15 cellular contexts compared by ENCODE assay signal in genomic region chr7:129903935-129904334, GRCh38. TPM values are rescaled to one million over a fixed set of nuclear protein-coding genes. Genes with fewer than 3 reads are reported as not detected.
DNase-seq lines count a peak whose midpoint lies in the region; ATAC-seq and TF ChIP-seq lines count a peak whose summit lies in the region.
"Had no signal": no experiment of that assay in that cellular context is flagged by ENCODE, and none has a peak within 500 bp of the region (broad histone marks: within the 10 kb centered on the region; RNA-seq: fewer than 3 reads in every experiment).

No MANE protein-coding gene starts in this region.

- CTCF ChIA-PET in CD4-positive, alpha-beta memory T cell (lab: Charles Lee; ENCODE audit: partially characterized antibody): interaction anchor here (1.6 kb wide), 1 partner anchor 79 kb away, joined by 4 read pairs; no protein-coding TSS in a partner anchor

- peak overlapping the region in 5 of 8 donors; percentile 36 to 60 (median 47) for H3K4me3 Mint-ChIP-seq in CD4-positive, alpha-beta memory T cell
- peak overlapping the region; percentile 69 for H3K4me3 Mint-ChIP-seq in T-helper 17 cell
- H3K4me3 Mint-ChIP-seq: natural killer cell treated with Interleukin-12 subunit alpha and Interleukin-12 subunit beta and Interleukin-15 and Interleukin-18, amount 100 ng/mL, for 72 hours had no signal

- H3K4me3 ChIP-seq in CD4-positive, alpha-beta memory T cell (ENCODE audit: low read length in 2 of 2): no peak overlapping the region
- H3K4me3 ChIP-seq in tibial artery: no peak overlapping the region
- H3K4me3 ChIP-seq: K562, spleen had no signal

- TF ChIP-seq CTCF in tibial artery (IDR thresholded peaks at IDR 0.05): no peak

- H3K9me3 ChIP-seq in CD4-positive, alpha-beta memory T cell (ENCODE audit: control insufficient read depth in 1 of 2, low read length in 2 of 2): no peaks in the 10 kb centered on the region
- H3K9me3 ChIP-seq in T-helper 17 cell (ENCODE audit: control insufficient read depth, low read length, poor library complexity, severe bottlenecking) (no peaks in the 10 kb centered on the region), tibial artery (no peaks in the 10 kb centered on the region)
- H3K9me3 ChIP-seq: spleen had no signal

- POLR2A ChIA-PET in CD4-positive, alpha-beta memory T cell (lab: Charles Lee; ENCODE audit: partially characterized antibody): interaction anchor here (1.6 kb wide), 1 partner anchor 29 kb away, joined by 6 read pairs; no protein-coding TSS in a partner anchor

- H3K36me3 ChIP-seq in CD4-positive, alpha-beta memory T cell (ENCODE audit: insufficient read depth, low read length): no peaks in the 10 kb centered on the region
- peaks cover 3 to 18% (median 5%) of the 10 kb centered on the region in 3 donors for H3K36me3 ChIP-seq in tibial artery

- H3K36me3 Mint-ChIP-seq in CD4-positive, alpha-beta memory T cell: peaks cover 30 to 55% of the 10 kb centered on the region in 2 donors
- H3K36me3 Mint-ChIP-seq in T-helper 17 cell (ENCODE audit: low read depth): peaks cover 2% of the 10 kb centered on the region

- DNase-seq in CD4-positive, alpha-beta memory T cell: no peak
- no peak for DNase-seq in T-helper 17 cell
- no peak for DNase-seq in NCI-H2171 (lab: John Stamatoyannopoulos, UW)
- no peak for DNase-seq in RKO (ENCODE audit: low spot score)
- DNase-seq in tibial artery: no peak
- DNase-seq: foreskin keratinocyte, kidney, NCI-H2107, RPMI8226, spleen had no signal

- peaks cover 61 to 90% (median 78%) of the 10 kb centered on the region in 4 donors for H3K4me1 Mint-ChIP-seq in CD4-positive, alpha-beta memory T cell
- H3K4me1 Mint-ChIP-seq in T-helper 17 cell: peaks cover 64% of the 10 kb centered on the region

- H3K4me1 ChIP-seq in CD4-positive, alpha-beta memory T cell (ENCODE audit: insufficient read depth, low read length): peaks cover 68% of the 10 kb centered on the region
- H3K4me1 ChIP-seq in tibial artery: peaks cover 0 to 68% (median 14%) of the 10 kb centered on the region in 4 donors

- H3K27ac Mint-ChIP-seq in CD4-positive, alpha-beta memory T cell: peak overlapping the region; percentile 58 to 96 (median 84)
- peak overlapping the region; percentile 44 for H3K27ac Mint-ChIP-seq in T-helper 17 cell

- H3K27me3 Mint-ChIP-seq in CD4-positive, alpha-beta memory T cell: no peaks in the 10 kb centered on the region
- H3K27me3 Mint-ChIP-seq in T-helper 17 cell: no peaks in the 10 kb centered on the region
- H3K27me3 Mint-ChIP-seq: natural killer cell treated with Interleukin-12 subunit alpha and Interleukin-12 subunit beta and Interleukin-15 and Interleukin-18, amount 100 ng/mL, for 72 hours had no signal

- peak; percentile 92 for ATAC-seq in GM19395 (IDR thresholded peaks at IDR 0.05; ENCODE audit: unreplicated experiment)
- peak; percentile 59 for ATAC-seq in HG02981 (IDR thresholded peaks at IDR 0.05; ENCODE audit: unreplicated experiment)
- no peak for ATAC-seq in T-helper 17 cell
- no peak for ATAC-seq in GM18519 (IDR thresholded peaks at IDR 0.05; ENCODE audit: low FRiP score, unreplicated experiment)
- ATAC-seq: foreskin keratinocyte; K562; natural killer cell treated with Interleukin-12 subunit alpha and Interleukin-12 subunit beta and Interleukin-15 and Interleukin-18, amount 100 ng/mL, for 72 hours had no signal

- H3K27ac ChIP-seq in CD4-positive, alpha-beta memory T cell (ENCODE audit: low read depth, low read length): no peak overlapping the region
- no peak overlapping the region for H3K27ac ChIP-seq in tibial artery
- H3K27ac ChIP-seq: foreskin keratinocyte had no signal

- H3K27me3 ChIP-seq in CD4-positive, alpha-beta memory T cell (ENCODE audit: insufficient read depth, low read length): no peaks in the 10 kb centered on the region
- no peaks in the 10 kb centered on the region for H3K27me3 ChIP-seq in tibial artery
- H3K27me3 ChIP-seq: foreskin keratinocyte, spleen had no signal

- peaks cover 0 to 4% (median 0%) of the 10 kb centered on the region in 8 donors for H3K9me3 Mint-ChIP-seq in CD4-positive, alpha-beta memory T cell

- intact Hi-C loops in CD4-positive, alpha-beta memory T cell (cut with micrococcal nuclease): no loop called here
- intact Hi-C loops in tibial artery (cut with DNase I; ENCODE audit: low total_unique reads): no loop called here

RNA-seq across cellular contexts. Expression of gene UBE2H, which starts 48.8 kb away (rescaled TPM):
- 10 to 100 TPM; 42.6 to 43.8 TPM for total RNA-seq in CD4-positive, alpha-beta memory T cell
- 10 to 100 TPM; 45.8 to 56.6 TPM for polyA plus RNA-seq in CD4-positive, alpha-beta memory T cell
- 10 to 100 TPM; 77.9 to 84.2 TPM for total RNA-seq in T-helper 17 cell

Comparison
In these comparisons a context has a peak if more than half of its experiments do, and no peak if none do; other contexts are left out.
1. ATAC-seq: peak in GM19395 (single experiment) and HG02981 (single experiment); none in T-helper 17 cell (single experiment) and GM18519 (single experiment).